30 cellular contexts compared by ENCODE assay signal in the genomic region with DNA sequence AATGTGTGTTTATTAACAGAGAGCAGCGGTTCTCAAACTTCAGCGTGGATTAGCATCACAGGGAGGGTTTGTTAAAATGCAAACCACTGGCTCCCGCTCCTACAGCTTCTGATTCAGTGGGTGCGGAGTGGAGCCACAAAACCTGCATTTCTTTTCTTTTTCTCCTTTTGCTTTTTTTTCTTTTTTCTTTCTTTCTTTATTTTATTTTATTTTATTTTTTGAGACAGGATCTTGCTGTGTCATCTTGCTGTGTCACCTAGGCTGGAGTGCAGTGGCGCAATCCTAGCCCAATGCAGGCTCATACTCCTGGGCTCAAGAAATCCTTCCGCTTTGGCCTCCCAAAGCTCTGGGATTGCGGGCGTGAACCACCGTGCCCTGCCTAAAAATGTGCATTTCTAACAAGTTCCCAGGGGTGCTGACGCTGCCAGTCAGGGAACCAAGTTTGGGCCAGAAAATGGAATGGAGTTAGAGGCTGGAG. TPM values are rescaled to one million over a fixed set of nuclear protein-coding genes. Genes with fewer than 3 reads are reported as not detected.
"Had no signal": no experiment of that assay in that cellular context is flagged by ENCODE, and none has a peak within 500 bp of the region (broad histone marks: within the 10 kb centered on the region; RNA-seq: fewer than 3 reads in every experiment).

No MANE protein-coding gene starts in this region.

- H3K9me3 Mint-ChIP-seq: activated B cell treated with CpG ODN at 0.5 μM for 24 hours; activated naive CD8-positive, alpha-beta T cell treated with anti-CD3 and anti-CD28 coated beads for 36 hours; activated T-cell treated with anti-CD3 and anti-CD28 coated beads, Interleukin-2, amount 50 U/mL, for 24 hours; activated T-helper 2 cell treated with anti-CD3 and anti-CD28 coated beads, Interferon-gamma antibody, Interleukin-2, Interleukin-4, amounts not matched to agents 10 μg/mL and 5 μg/mL and 100 μg/mL, durations not matched to agents 14 hours and 24 hours and 36 hours; memory B cell; naive B cell; neural crest cell; stimulated activated effector memory CD8-positive, alpha-beta T cell treated with anti-CD3 and anti-CD28 coated beads, Interleukin-12 subunit alpha, Interleukin-12 subunit beta, amount 100 ng/mL, for 72 hours; stimulated activated naive CD8-positive, alpha-beta T cell treated with anti-CD3 and anti-CD28 coated beads, Interleukin-15, amount 100 ng/mL, for 72 hours had no signal

- H3K4me1 ChIP-seq: heart right ventricle, tibial artery had no signal

- H3K4me1 Mint-ChIP-seq: activated B cell treated with CpG ODN at 0.5 μM for 24 hours; activated CD4-positive, alpha-beta T cell treated with anti-CD3 and anti-CD28 coated beads for 36 hours; activated naive CD8-positive, alpha-beta T cell treated with anti-CD3 and anti-CD28 coated beads for 36 hours; memory B cell; naive B cell; neural crest cell; stimulated activated effector memory CD8-positive, alpha-beta T cell treated with anti-CD3 and anti-CD28 coated beads, Interleukin-12 subunit alpha, Interleukin-12 subunit beta, amount 100 ng/mL, for 72 hours; stimulated activated naive CD8-positive, alpha-beta T cell treated with anti-CD3 and anti-CD28 coated beads, Interleukin-15, amount 100 ng/mL, for 72 hours had no signal

- H3K27me3 ChIP-seq: right lobe of liver, tibial artery had no signal

- H3K4me3 Mint-ChIP-seq: activated B cell treated with CpG ODN at 0.5 μM for 24 hours; activated CD4-positive, alpha-beta T cell treated with anti-CD3 and anti-CD28 coated beads for 36 hours; activated naive CD8-positive, alpha-beta T cell treated with anti-CD3 and anti-CD28 coated beads for 36 hours; activated T-cell treated with anti-CD3 and anti-CD28 coated beads, Interleukin-2, amount 50 U/mL, for 24 hours; memory B cell; neural crest cell; stimulated activated effector memory CD8-positive, alpha-beta T cell treated with anti-CD3 and anti-CD28 coated beads, Interleukin-12 subunit alpha, Interleukin-12 subunit beta, amount 100 ng/mL, for 72 hours; stimulated activated naive CD8-positive, alpha-beta T cell treated with anti-CD3 and anti-CD28 coated beads, Interleukin-15, amount 100 ng/mL, for 72 hours had no signal

- ATAC-seq: activated CD4-positive, alpha-beta T cell treated with anti-CD3 and anti-CD28 coated beads for 36 hours; heart right ventricle; left colon; stimulated activated effector memory CD8-positive, alpha-beta T cell treated with anti-CD3 and anti-CD28 coated beads, Interleukin-12 subunit alpha, Interleukin-12 subunit beta, amount 100 ng/mL, for 72 hours; stimulated activated naive CD8-positive, alpha-beta T cell treated with anti-CD3 and anti-CD28 coated beads, Interleukin-15, amount 100 ng/mL, for 72 hours had no signal

- H3K36me3 ChIP-seq: heart right ventricle, right lobe of liver, tibial artery had no signal

- H3K4me3 ChIP-seq: heart right ventricle, right lobe of liver, skin epidermis, tibial artery had no signal

- H3K27ac ChIP-seq: epithelial cell of prostate, heart right ventricle, right lobe of liver, skin epidermis, tibial artery had no signal

- DNase-seq: activated B cell treated with CpG ODN at 0.5 μM for 24 hours; activated CD4-positive, alpha-beta T cell treated with anti-CD3 and anti-CD28 coated beads for 36 hours; activated CD4-positive, alpha-beta T cell treated with anti-CD3 and anti-CD28 coated beads, Interleukin-2, amount 50 U/mL, for 4 hours; activated CD8-positive, alpha-beta memory T cell treated with anti-CD3 and anti-CD28 coated beads for 24 hours; activated CD8-positive, alpha-beta memory T cell treated with anti-CD3 and anti-CD28 coated beads, Interleukin-2, amount 50 U/mL, for 4 hours; activated naive CD4-positive, alpha-beta T cell treated with Interleukin-2 at 50 U/mL for 16 hours; activated naive CD8-positive, alpha-beta T cell treated with anti-CD3 and anti-CD28 coated beads for 36 hours; activated T-cell treated with anti-CD3 and anti-CD28 coated beads, Interleukin-2, amount 50 U/mL, for 24 hours; amniotic stem cell; cortex of kidney; heart right ventricle; left colon; naive B cell; occipital lobe; posterior cingulate gyrus; right lobe of liver; stimulated activated CD4-positive, alpha-beta T cell treated with anti-CD3 and anti-CD28 coated beads, Interleukin-2, amount 100 ng/mL, for 24 hours; stimulated activated naive CD8-positive, alpha-beta T cell treated with anti-CD3 and anti-CD28 coated beads, Interleukin-15, amount 100 ng/mL, for 72 hours; T-helper 9 cell; tibial artery had no signal

- H3K36me3 Mint-ChIP-seq: activated naive CD8-positive, alpha-beta T cell treated with anti-CD3 and anti-CD28 coated beads for 36 hours; memory B cell; naive B cell; stimulated activated effector memory CD8-positive, alpha-beta T cell treated with anti-CD3 and anti-CD28 coated beads, Interleukin-12 subunit alpha, Interleukin-12 subunit beta, amount 100 ng/mL, for 72 hours had no signal

- H3K9me3 ChIP-seq: heart right ventricle, right lobe of liver, tibial artery had no signal

- H3K27me3 Mint-ChIP-seq: activated CD4-positive, alpha-beta T cell treated with anti-CD3 and anti-CD28 coated beads for 36 hours; stimulated activated naive CD8-positive, alpha-beta T cell treated with anti-CD3 and anti-CD28 coated beads, Interleukin-15, amount 100 ng/mL, for 72 hours had no signal

- H3K27ac Mint-ChIP-seq: activated B cell treated with CpG ODN at 0.5 μM for 24 hours; activated CD4-positive, alpha-beta T cell treated with anti-CD3 and anti-CD28 coated beads for 36 hours; activated naive CD8-positive, alpha-beta T cell treated with anti-CD3 and anti-CD28 coated beads for 36 hours; activated T-cell treated with anti-CD3 and anti-CD28 coated beads, Interleukin-2, amount 50 U/mL, for 24 hours; activated T-helper 2 cell treated with anti-CD3 and anti-CD28 coated beads, Interferon-gamma antibody, Interleukin-2, Interleukin-4, amounts not matched to agents 10 μg/mL and 5 μg/mL and 100 μg/mL, durations not matched to agents 14 hours and 24 hours and 36 hours; memory B cell; stimulated activated effector memory CD8-positive, alpha-beta T cell treated with anti-CD3 and anti-CD28 coated beads, Interleukin-12 subunit alpha, Interleukin-12 subunit beta, amount 100 ng/mL, for 72 hours; stimulated activated naive CD8-positive, alpha-beta T cell treated with anti-CD3 and anti-CD28 coated beads, Interleukin-15, amount 100 ng/mL, for 72 hours had no signal

RNA-seq across cellular contexts. Expression of a gene that starts 20.9 kb away (rescaled TPM):
- total RNA-seq: activated B cell treated with CpG ODN at 0.5 μM for 24 hours; activated CD4-positive, alpha-beta T cell treated with anti-CD3 and anti-CD28 coated beads for 36 hours; activated naive CD8-positive, alpha-beta T cell treated with anti-CD3 and anti-CD28 coated beads for 36 hours; activated T-helper 2 cell treated with anti-CD3 and anti-CD28 coated beads, Interferon-gamma antibody, Interleukin-2, Interleukin-4, amounts not matched to agents 10 μg/mL and 5 μg/mL and 100 μg/mL, durations not matched to agents 14 hours and 24 hours and 36 hours; bronchial epithelial cell; lower leg skin; neural crest cell; occipital lobe; ureter had no signal
- polyA plus RNA-seq: keratinocyte had no signal
